Comparison of ENCODE assay signal across 15 cellular contexts in the genomic region with DNA sequence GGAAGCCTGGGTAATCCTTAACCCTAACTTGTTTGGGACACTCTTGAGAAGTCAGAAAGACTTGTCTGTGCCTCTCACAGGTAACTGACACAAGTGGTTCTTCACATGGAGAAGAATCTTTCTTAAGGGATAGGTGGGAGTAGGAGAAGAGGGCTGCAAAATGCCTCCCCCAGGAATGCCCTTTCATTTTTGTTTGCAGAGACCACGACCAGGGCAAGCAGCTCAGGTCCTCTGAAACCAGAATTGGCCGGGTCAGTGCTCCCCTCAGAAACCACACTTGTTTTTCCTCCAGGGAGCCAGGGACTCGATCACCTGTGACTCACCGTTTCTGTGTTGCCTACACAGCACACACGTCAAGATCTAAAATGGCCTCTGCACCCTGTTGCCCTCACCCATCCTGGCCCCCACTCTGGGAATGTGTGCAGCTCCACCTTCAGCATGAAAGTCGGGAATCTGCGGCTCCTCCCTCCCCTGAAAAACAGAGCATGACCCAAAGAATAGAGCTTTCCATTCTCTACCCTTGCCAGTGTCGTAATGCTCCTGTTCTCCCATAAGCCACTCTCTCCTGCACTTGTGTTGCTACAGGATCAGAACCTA. TPM values are rescaled to one million over a fixed set of nuclear protein-coding genes. Genes with fewer than 3 reads are reported as not detected.
DNase-seq lines count a peak whose midpoint lies in the region; ATAC-seq and TF ChIP-seq lines count a peak whose summit lies in the region.
"Had no signal": no experiment of that assay in that cellular context is flagged by ENCODE, and none has a peak within 500 bp of the region (broad histone marks: within the 10 kb centered on the region; RNA-seq: fewer than 3 reads in every experiment).

No MANE protein-coding gene starts in this region.

- H2AFZ ChIP-seq in GM23248 = no peak overlapping the region
- H2AFZ ChIP-seq: parathyroid adenoma had no signal

- ATAC-seq in foreskin keratinocyte (peak; percentile 46), HG02763 (IDR thresholded peaks at IDR 0.05; ENCODE audit: unreplicated experiment) (no peak), HG03108 (IDR thresholded peaks at IDR 0.05; ENCODE audit: unreplicated experiment) (no peak)
- ATAC-seq: left cardiac atrium had no signal

- no peaks in the 10 kb centered on the region for H4K20me1 ChIP-seq in GM23248 (ENCODE audit: insufficient read depth)

- TF ChIP-seq CTCF in foreskin keratinocyte (conservative IDR thresholded peaks at IDR 0.05) (no peak), thyroid gland (IDR thresholded peaks at IDR 0.05) (no peak)

- intact Hi-C loops in thyroid gland (cut with DNase I) = no loop called here

- H3K9me3 ChIP-seq in GM23248 (ENCODE audit: low read depth) (no peaks in the 10 kb centered on the region), thyroid gland (no peaks in the 10 kb centered on the region)

- H3K4me3 ChIP-seq in GM23248 (no peak overlapping the region), rectal smooth muscle tissue (ENCODE audit: low read length) (peak overlapping the region; percentile 9), thyroid gland (replicated peaks in 1 of 3) (no peak overlapping the region)

- no peaks in the 10 kb centered on the region for H3K4me1 ChIP-seq in GM23248 (ENCODE audit: insufficient read depth)
- no peaks in the 10 kb centered on the region for H3K4me1 ChIP-seq in foreskin keratinocyte
- no peaks in the 10 kb centered on the region for H3K4me1 ChIP-seq in rectal smooth muscle tissue (ENCODE audit: control insufficient read depth, insufficient read depth, low read length)
- H3K4me1 ChIP-seq in thyroid gland = peaks cover 0 to 3% of the 10 kb centered on the region in 2 donors
- H3K4me1 ChIP-seq: parathyroid adenoma had no signal

- H3K27me3 ChIP-seq in GM23248 (replicated peaks; ENCODE audit: insufficient read depth) = peaks cover 27% of the 10 kb centered on the region; the same call in 1 of the 2 replicates
- peaks cover 24% of the 10 kb centered on the region for H3K27me3 ChIP-seq in foreskin keratinocyte
- no peaks in the 10 kb centered on the region for H3K27me3 ChIP-seq in rectal smooth muscle tissue (ENCODE audit: control insufficient read depth, insufficient read depth, low read length)
- H3K27me3 ChIP-seq in thyroid gland = no peaks in the 10 kb centered on the region

- WGBS in GM23248 (ENCODE audit: low coverage in 1 of 2, low lambda C conversion rate in 2 of 2, missing lambda C conversion rate in 2 of 2), 2 experiments = 26 to 27% methylated on average over 8 of the region's 8 CpGs
- WGBS in thyroid gland, 2 donors = 52% methylated on average over 8 of the region's 8 CpGs

- TF ChIP-seq POLR2A in thyroid gland (IDR thresholded peaks at IDR 0.05) = no peak

- in situ Hi-C loops in GM23248 (cut with MboI) = no loop called here

- H3K9ac ChIP-seq in GM23248 (no peak overlapping the region), rectal smooth muscle tissue (ENCODE audit: low read length) (no peak overlapping the region)
- H3K9ac ChIP-seq: parathyroid adenoma had no signal

- no peaks in the 10 kb centered on the region for H3F3A ChIP-seq in GM23248 (ENCODE audit: insufficient read depth)

- no peaks in the 10 kb centered on the region for H3K36me3 ChIP-seq in GM23248 (ENCODE audit: low read depth)
- peaks cover 4% of the 10 kb centered on the region for H3K36me3 ChIP-seq in rectal smooth muscle tissue (ENCODE audit: control insufficient read depth, insufficient read depth, low read length)
- H3K36me3 ChIP-seq in thyroid gland = no peaks in the 10 kb centered on the region

- no peaks in the 10 kb centered on the region for H3K9me2 ChIP-seq in GM23248 (ENCODE audit: insufficient read depth)

- no peaks in the 10 kb centered on the region for H3K79me2 ChIP-seq in GM23248 (ENCODE audit: insufficient read depth)
- H3K79me2 ChIP-seq: parathyroid adenoma had no signal

- no peak overlapping the region for H3K27ac ChIP-seq in GM23248
- H3K27ac ChIP-seq in foreskin keratinocyte = no peak overlapping the region
- no peak overlapping the region for H3K27ac ChIP-seq in rectal smooth muscle tissue (ENCODE audit: low read depth, low read length)
- H3K27ac ChIP-seq in thyroid gland = no peak overlapping the region
- H3K27ac ChIP-seq: parathyroid adenoma had no signal

- H3K4me2 ChIP-seq in GM23248 (ENCODE audit: unreplicated experiment) = no peak overlapping the region

- DNase-seq in GM23248 = peak; percentile 47
- DNase-seq in NCI-H226 = peak; percentile 54
- DNase-seq in foreskin keratinocyte = no peak
- DNase-seq in thyroid gland = no peak
- DNase-seq in cerebellar nuclear complex (lab: John Stamatoyannopoulos, UW) = no peak
- DNase-seq: activated CD4-positive, CD25-positive, alpha-beta regulatory T cell; central memory CD4-positive, alpha-beta T cell; left cardiac atrium; NCI-H524 treated with DMSO at 0.1 percent for 48 hours; stimulated activated CD4-positive, alpha-beta T cell treated with anti-CD3 and anti-CD28 coated beads, Interleukin-2, amount 100 ng/mL, for 24 hours; stimulated activated naive CD4-positive, alpha-beta T cell treated with Interleukin-2 at 50 U/mL for 16 hours had no signal

RNA-seq across cellular contexts. Expression of a gene that starts 36.1 kb away (rescaled TPM):
- not detected in 2 replicates for total RNA-seq in GM23248 (2014; rRNA removed; shearing (Covaris generic))
- polyA plus RNA-seq in GM23248 (2016; fragmentation: Nextera tagmentation; extraction: Ambion mirVana) = not detected in 2 replicates
- total RNA-seq in foreskin keratinocyte = not detected in 2 replicates
- polyA plus RNA-seq in foreskin keratinocyte = not detected in 2 replicates
- not detected for total RNA-seq in thyroid gland
- total RNA-seq: left cardiac atrium had no signal

Comparison
In these comparisons a context has a peak if more than half of its experiments do, and no peak if none do; other contexts are left out.
1. DNase-seq: peak in GM23248 (single experiment) and NCI-H226 (single experiment); none in foreskin keratinocyte (0 of 2), thyroid gland (0 of 2) and cerebellar nuclear complex (0 of 2).